In genomic region chr5:59769041-59769360, GRCh38 we compare ENCODE assay signal across 8 cellular contexts.
DNase-seq lines count a peak whose midpoint lies in the region; ATAC-seq, FAIRE-seq and TF ChIP-seq lines count a peak whose summit lies in the region.

No MANE protein-coding gene starts in this region.

- FAIRE-seq in endothelial cell of umbilical vein (lab: Jason Lieb, UNC): no peak

- peak overlapping the region; percentile 55 for H2AFZ ChIP-seq in endothelial cell of umbilical vein (ENCODE audit: low read depth, low read length)
- H2AFZ ChIP-seq in neural progenitor cell (replicated peaks): no peak overlapping the region

- H3K9me3 Mint-ChIP-seq in IgD-negative memory B cell (no peaks in the 10 kb centered on the region), neural progenitor cell (no peaks in the 10 kb centered on the region)
- no peaks in the 10 kb centered on the region for H3K9me3 Mint-ChIP-seq in CD8-positive, alpha-beta memory T cell

- WGBS in adrenal gland, 4 donors: 42 to 53% (median 47%) methylated on average over 1 of the region's 1 CpG

- ATAC-seq in sciatic nerve: no peak

- H3K4me2 ChIP-seq in endothelial cell of umbilical vein (ENCODE audit: insufficient read depth, low read length) (peak overlapping the region; percentile 97), neural progenitor cell (peak overlapping the region; percentile 77)

- no peaks in the 10 kb centered on the region for H3K36me3 ChIP-seq in endothelial cell of umbilical vein (ENCODE audit: control insufficient read depth in 2 of 2, extremely low read depth in 1 of 2, insufficient read depth in 2 of 2, low read length in 2 of 2)
- H3K36me3 ChIP-seq in neural progenitor cell: no peaks in the 10 kb centered on the region
- H3K36me3 ChIP-seq in adrenal gland (replicated peaks in 1 of 2): no peaks in the 10 kb centered on the region
- H3K36me3 ChIP-seq in CD8-positive, alpha-beta memory T cell (ENCODE audit: insufficient read depth, low read length): no peaks in the 10 kb centered on the region

- H3K27me3 Mint-ChIP-seq in IgD-negative memory B cell: peaks cover 14% of the 10 kb centered on the region
- H3K27me3 Mint-ChIP-seq in neural progenitor cell (ENCODE audit: insufficient read depth, low read depth): peaks cover 3% of the 10 kb centered on the region
- H3K27me3 Mint-ChIP-seq in CD8-positive, alpha-beta memory T cell: peaks cover 18 to 49% of the 10 kb centered on the region in 2 donors

- no TSS peak for BruUV-seq in endothelial cell of umbilical vein (replicated peaks; lab: Mats Ljungman, UMichigan)

- DNase-seq in AG10803 (ENCODE audit: low read depth) (peak; percentile 56), endothelial cell of umbilical vein (ENCODE audit: low read depth, low spot score) (no peak), neural progenitor cell (ENCODE audit: low spot score) (no peak), adrenal gland (no peak), anterior cingulate cortex (lab: John Stamatoyannopoulos, UW) (no peak), sciatic nerve (ENCODE audit: low spot score) (no peak)
- no peak for DNase-seq in CD8-positive, alpha-beta memory T cell

- dilution Hi-C loops in endothelial cell of umbilical vein (cut with MboI; ENCODE audit: extremely low pct_ligation_motif_present, low sequenced_read_pairs): no loop called here

- no peaks in the 10 kb centered on the region for H3K9me3 ChIP-seq in endothelial cell of umbilical vein (replicated peaks; ENCODE audit: control insufficient read depth, insufficient read depth, low read length)
- H3K9me3 ChIP-seq in neural progenitor cell (ENCODE audit: low read depth): no peaks in the 10 kb centered on the region
- no peaks in the 10 kb centered on the region for H3K9me3 ChIP-seq in adrenal gland (replicated peaks in 1 of 3)
- no peaks in the 10 kb centered on the region for H3K9me3 ChIP-seq in CD8-positive, alpha-beta memory T cell (ENCODE audit: low read length)

- peaks cover 15 to 34% (median 23%) of the 10 kb centered on the region in 3 donors for H3K4me1 Mint-ChIP-seq in IgD-negative memory B cell
- peaks cover 12% of the 10 kb centered on the region for H3K4me1 Mint-ChIP-seq in neural progenitor cell
- H3K4me1 Mint-ChIP-seq in CD8-positive, alpha-beta memory T cell: peaks cover 7 to 14% (median 11%) of the 10 kb centered on the region in 3 donors

- peak overlapping the region; percentile 59 for H3K4me3 ChIP-seq in AG10803 (ENCODE audit: low read length)
- H3K4me3 ChIP-seq in endothelial cell of umbilical vein (replicated peaks in 1 of 3; ENCODE audit: insufficient read depth in 1 of 3, low read depth in 1 of 3, low read length in 3 of 3): peak overlapping the region; percentile 56 to 92 (median 59)
- peak overlapping the region; percentile 43 for H3K4me3 ChIP-seq in neural progenitor cell
- H3K4me3 ChIP-seq in adrenal gland: peak overlapping the region in 1 of 4 donors; percentile 66
- H3K4me3 ChIP-seq in CD8-positive, alpha-beta memory T cell (ENCODE audit: low read length): no peak overlapping the region

- H3K9me1 ChIP-seq in endothelial cell of umbilical vein (replicated peaks; ENCODE audit: control insufficient read depth, extremely low read depth, insufficient read depth, low read length): no peaks in the 10 kb centered on the region

- H3K4me3 Mint-ChIP-seq in IgD-negative memory B cell: peak overlapping the region; percentile 96 to 98 (median 98)
- H3K4me3 Mint-ChIP-seq in neural progenitor cell: peak overlapping the region; percentile 84
- no peak overlapping the region for H3K4me3 Mint-ChIP-seq in CD8-positive, alpha-beta memory T cell

- no peak for TF ChIP-seq POLR2A in endothelial cell of umbilical vein (IDR thresholded peaks at IDR 0.05; ENCODE audit: low read depth, low read length)
- no peak for TF ChIP-seq POLR2A in adrenal gland (IDR thresholded peaks at IDR 0.05)

- POLR2A ChIA-PET in endothelial cell of umbilical vein (lab: Charles Lee): no interaction called here
- POLR2A ChIA-PET in CD8-positive, alpha-beta memory T cell (lab: Charles Lee): no interaction called here

- H3F3A ChIP-seq in neural progenitor cell (ENCODE audit: low read depth): no peaks in the 10 kb centered on the region

- intact Hi-C loops in endothelial cell of umbilical vein (cut with micrococcal nuclease): loop anchor here (5.0 kb wide), 1 partner anchor 482 kb away; no protein-coding TSS in a partner anchor
- intact Hi-C loops in adrenal gland (cut with DNase I): no loop called here
- intact Hi-C loops in sciatic nerve (cut with DNase I): no loop called here

- peaks cover 10% of the 10 kb centered on the region for H3K36me3 Mint-ChIP-seq in IgD-negative memory B cell
- H3K36me3 Mint-ChIP-seq in neural progenitor cell: no peaks in the 10 kb centered on the region
- no peaks in the 10 kb centered on the region for H3K36me3 Mint-ChIP-seq in CD8-positive, alpha-beta memory T cell

- no peaks in the 10 kb centered on the region for H4K20me1 ChIP-seq in endothelial cell of umbilical vein (replicated peaks; ENCODE audit: control insufficient read depth, extremely low read depth, insufficient read depth, low read length)
- H4K20me1 ChIP-seq in neural progenitor cell (ENCODE audit: low read depth): no peaks in the 10 kb centered on the region

- H3K27me3 ChIP-seq in endothelial cell of umbilical vein (ENCODE audit: control insufficient read depth in 2 of 2, insufficient read depth in 2 of 2, low read length in 2 of 2) (no peaks in the 10 kb centered on the region), neural progenitor cell (peaks cover 40% of the 10 kb centered on the region), adrenal gland (peaks cover 10% of the 10 kb centered on the region)
- H3K27me3 ChIP-seq in CD8-positive, alpha-beta memory T cell (ENCODE audit: insufficient read depth, low read length, poor library complexity, severe bottlenecking): peaks cover 4% of the 10 kb centered on the region

- H3K79me2 ChIP-seq in endothelial cell of umbilical vein (ENCODE audit: control insufficient read depth, insufficient read depth, low read length) (peaks cover 39% of the 10 kb centered on the region), neural progenitor cell (ENCODE audit: low read depth) (no peaks in the 10 kb centered on the region)

- CTCF ChIA-PET in endothelial cell of umbilical vein (lab: Charles Lee): interaction anchor here (1.0 to 2.0 kb wide), 14 partner anchors 8 to 581 kb away, joined by 3 to 8 read pairs (median 3); no protein-coding TSS in a partner anchor
- CTCF ChIA-PET in CD8-positive, alpha-beta memory T cell (lab: Charles Lee): interaction anchor here (1.5 kb wide), 1 partner anchor 9 kb away, joined by 3 read pairs; no protein-coding TSS in a partner anchor

- H3K4me1 ChIP-seq in endothelial cell of umbilical vein (ENCODE audit: control insufficient read depth, extremely low read depth, insufficient read depth, low read length) (peaks cover 42% of the 10 kb centered on the region), neural progenitor cell (peaks cover 7% of the 10 kb centered on the region), adrenal gland (replicated peaks in 1 of 2) (peaks cover 0 to 12% of the 10 kb centered on the region in 2 donors)
- no peaks in the 10 kb centered on the region for H3K4me1 ChIP-seq in CD8-positive, alpha-beta memory T cell (ENCODE audit: insufficient read depth, low read length)

- peak overlapping the region; percentile 96 for H3K9ac ChIP-seq in endothelial cell of umbilical vein (replicated peaks; ENCODE audit: extremely low read depth, insufficient read depth, low read length)
- H3K9ac ChIP-seq in neural progenitor cell: no peak overlapping the region

- H3K27ac Mint-ChIP-seq in IgD-negative memory B cell (peak overlapping the region; percentile 93 to 99 (median 97)), neural progenitor cell (peak overlapping the region; percentile 12)
- no peak overlapping the region for H3K27ac Mint-ChIP-seq in CD8-positive, alpha-beta memory T cell

- TF ChIP-seq CTCF in AG10803 (conservative IDR thresholded peaks at IDR 0.05; ENCODE audit: low read length): no peak
- no peak for TF ChIP-seq CTCF in endothelial cell of umbilical vein (IDR thresholded peaks at IDR 0.05; ENCODE audit: extremely low read depth in 1 of 2, insufficient read depth in 1 of 2, low read depth in 1 of 2, low read length in 2 of 2)
- no peak for TF ChIP-seq CTCF in neural progenitor cell (IDR thresholded peaks at IDR 0.05)
- TF ChIP-seq CTCF in adrenal gland (IDR thresholded peaks at IDR 0.05): no peak

- H3K27ac ChIP-seq in endothelial cell of umbilical vein (ENCODE audit: insufficient read depth, low read depth, low read length): peak overlapping the region; percentile 86
- no peak overlapping the region for H3K27ac ChIP-seq in neural progenitor cell
- H3K27ac ChIP-seq in adrenal gland: no peak overlapping the region
- no peak overlapping the region for H3K27ac ChIP-seq in CD8-positive, alpha-beta memory T cell (ENCODE audit: low read depth, low read length)

TF ChIP-seq in endothelial cell of umbilical vein, 7 proteins besides CTCF, POLR2A, EP300 and RAD21:
- TF ChIP-seq MYC (IDR thresholded peaks at IDR 0.05; ENCODE audit: low read depth, low read length): no peak
- no peak for TF ChIP-seq GATA2 (IDR thresholded peaks at IDR 0.05; ENCODE audit: insufficient read depth, insufficient read length, low read depth, low read length)
- TF ChIP-seq POLR2AphosphoS5 (IDR thresholded peaks at IDR 0.05; ENCODE audit: insufficient read depth, low read depth, low read length): no peak
- no peak for TF ChIP-seq MAX (IDR thresholded peaks at IDR 0.05; ENCODE audit: insufficient read depth, insufficient read length)
- TF ChIP-seq FOS (IDR thresholded peaks at IDR 0.05; ENCODE audit: borderline replicate concordance, insufficient read depth, low read length): no peak
- no peak for TF ChIP-seq JUN (IDR thresholded peaks at IDR 0.05; ENCODE audit: borderline replicate concordance, insufficient read depth, insufficient read length, low read depth)
- no peak for TF ChIP-seq EZH2 (IDR thresholded peaks at IDR 0.05; ENCODE audit: borderline replicate concordance, low read depth, low read length, severe bottlenecking)

Comparison
In these comparisons a context has a peak if more than half of its experiments do, and no peak if none do; other contexts are left out.
1. H3K27ac Mint-ChIP-seq: peak in IgD-negative memory B cell (3 of 3) and neural progenitor cell (single experiment); none in CD8-positive, alpha-beta memory T cell (0 of 8).
2. H3K4me3 Mint-ChIP-seq: peak in IgD-negative memory B cell (4 of 4) and neural progenitor cell (single experiment); none in CD8-positive, alpha-beta memory T cell (0 of 7).